ENCODE assay signal across 25 cellular contexts in the genomic region with DNA sequence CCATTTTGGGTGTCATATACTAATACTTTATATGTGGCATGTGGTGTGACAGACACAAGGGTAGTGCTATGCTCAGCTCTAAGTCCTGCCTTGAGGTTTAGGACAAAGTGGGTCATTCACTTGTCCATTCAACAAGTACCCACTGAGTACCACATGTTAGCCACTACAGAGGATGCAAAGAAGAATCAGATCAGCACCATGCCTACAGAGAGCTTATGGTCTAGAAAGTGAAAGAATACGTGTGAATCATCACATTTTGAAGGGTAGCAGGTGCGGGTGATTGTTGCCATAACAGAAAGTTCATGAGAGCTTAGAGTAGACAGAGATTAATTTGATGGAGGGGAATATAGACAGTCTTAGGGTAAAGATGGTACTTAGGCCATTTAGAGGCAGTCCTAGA. TPM values are rescaled to one million over a fixed set of nuclear protein-coding genes. Genes with fewer than 3 reads are reported as not detected.
A peak's percentile ranks its signal among the peaks of the same experiment; 100 is the strongest.
DNase-seq lines count a peak whose midpoint lies in the region; ATAC-seq, FAIRE-seq and TF ChIP-seq lines count a peak whose summit lies in the region.
"Had no signal": no experiment of that assay in that cellular context is flagged by ENCODE, and none has a peak within 500 bp of the region (broad histone marks: within the 10 kb centered on the region; RNA-seq: fewer than 3 reads in every experiment).

No MANE protein-coding gene starts in this region.

- 32% methylated on average over 2 of the region's 2 CpGs for WGBS in GM12878 (ENCODE audit: insufficient coverage, insufficient replicate concordance, low lambda C conversion rate, missing lambda C conversion rate)
- 83 to 88% methylated on average over 2 of the region's 2 CpGs for WGBS in sigmoid colon, 2 donors

- SMC1A ChIA-PET in GM12878 (lab: Charles Lee; ENCODE audit: uncharacterized antibody, unreplicated experiment): no interaction called here

- TF ChIP-seq EP300 in GM12878 (IDR thresholded peaks at IDR 0.05; ENCODE audit: borderline replicate concordance in 1 of 2, control insufficient read depth in 1 of 2, low read depth in 2 of 2, low read length in 2 of 2): no peak
- no peak for TF ChIP-seq EP300 in sigmoid colon (IDR thresholded peaks at IDR 0.05)

- peaks cover 64% of the 10 kb centered on the region for H3K79me2 ChIP-seq in ACC112 (ENCODE audit: control insufficient read depth, insufficient read depth, low read length, unreplicated experiment)
- H3K79me2 ChIP-seq in GM12878 (ENCODE audit: control insufficient read depth, insufficient read depth, low read length): no peaks in the 10 kb centered on the region

- no peak for TF ChIP-seq RAD21 in GM12878 (IDR thresholded peaks at IDR 0.05; ENCODE audit: insufficient read depth, low read depth, low read length)

- BruUV-seq in GM12878 (replicated peaks; lab: Mats Ljungman, UMichigan): no TSS peak

- H2AFZ ChIP-seq in ACC112 (ENCODE audit: low read length, unreplicated experiment) (no peak overlapping the region), GM12878 (ENCODE audit: control insufficient read depth, low read depth, low read length) (no peak overlapping the region)

- H3K36me3 ChIP-seq in ACC112 (ENCODE audit: insufficient read depth, low read length) (peaks cover 6% of the 10 kb centered on the region; the same call in 1 of the 2 replicates), GM12878 (ENCODE audit: control insufficient read depth in 2 of 2, insufficient read depth in 2 of 2, low read length in 1 of 2) (no peaks in the 10 kb centered on the region), sigmoid colon (no peaks in the 10 kb centered on the region)
- H3K36me3 ChIP-seq: cardiac muscle cell, suprapubic skin had no signal

- in situ Hi-C loops in GM12878 (cut with MboI): no loop called here

- intact Hi-C loops in GM12878 (cut with micrococcal nuclease; ENCODE audit: unreplicated experiment) (no loop called here), sigmoid colon (cut with DNase I) (no loop called here)

- TF ChIP-seq POLR2A in GM12892 (IDR thresholded peaks at IDR 0.05; ENCODE audit: low read depth, low read length) (no peak), GM12878 (IDR thresholded peaks at IDR 0.05; ENCODE audit: low read depth, low read length) (no peak), sigmoid colon (IDR thresholded peaks at IDR 0.05) (no peak)

- CTCF ChIA-PET in GM12878 (lab: Yijun Ruan, JAX): interaction anchor here (1.4 to 2.1 kb wide), 2 partner anchors 70 to 84 kb away, joined by 5 to 11 read pairs; no protein-coding TSS in a partner anchor

- H3K27me3 ChIP-seq in ACC112 (ENCODE audit: insufficient read depth, low read length) (no peaks in the 10 kb centered on the region), GM12878 (replicated peaks in 1 of 2; ENCODE audit: control insufficient read depth in 2 of 2, insufficient read depth in 2 of 2, low read length in 1 of 2) (no peaks in the 10 kb centered on the region), sigmoid colon (no peaks in the 10 kb centered on the region)
- H3K27me3 ChIP-seq: cardiac muscle cell, suprapubic skin had no signal

- H3K4me1 ChIP-seq in ACC112 (ENCODE audit: control insufficient read depth, insufficient read depth, low read length, unreplicated experiment) (peaks cover 73% of the 10 kb centered on the region), GM12878 (ENCODE audit: control insufficient read depth, insufficient read depth, low read length) (no peaks in the 10 kb centered on the region), sigmoid colon (peaks cover 0 to 88% (median 72%) of the 10 kb centered on the region in 4 donors)
- H3K4me1 ChIP-seq: psoas muscle had no signal

- POLR2A ChIA-PET in GM12878 (lab: Charles Lee): no interaction called here

- ATAC-seq in GM12878: peak; percentile 38
- no peak for ATAC-seq in GM21619 (IDR thresholded peaks at IDR 0.05; ENCODE audit: unreplicated experiment)
- ATAC-seq in GM18858 (IDR thresholded peaks at IDR 0.05; ENCODE audit: unreplicated experiment): no peak
- ATAC-seq: psoas muscle, Right ventricle myocardium inferior had no signal

- H3K9me3 ChIP-seq in GM12878 (replicated peaks; ENCODE audit: control insufficient read depth, insufficient read depth, low read length) (no peaks in the 10 kb centered on the region), sigmoid colon (no peaks in the 10 kb centered on the region)
- H3K9me3 ChIP-seq: psoas muscle, suprapubic skin had no signal

- TF ChIP-seq CTCF in GM12878 (IDR thresholded peaks at IDR 0.05 in 2 of 3, conservative IDR thresholded peaks at IDR 0.05 in 1 of 3; ENCODE audit: control insufficient read depth in 2 of 3, extremely low read depth in 1 of 3, insufficient read depth in 1 of 3, low read depth in 3 of 3, low read length in 3 of 3) (no peak), sigmoid colon (IDR thresholded peaks at IDR 0.05) (no peak)

- H3K4me2 ChIP-seq in GM12878 (ENCODE audit: control insufficient read depth, insufficient read depth): no peak overlapping the region

- FAIRE-seq in GM12892 (lab: Jason Lieb, UNC) (peak; percentile 81), GM12878 (lab: Jason Lieb, UNC) (no peak)
- FAIRE-seq: D721Med had no signal

- H3K4me3 ChIP-seq in ACC112 (ENCODE audit: low read depth, low read length): no peak overlapping the region
- H3K4me3 ChIP-seq in GM12878: no peak overlapping the region
- no peak overlapping the region for H3K4me3 ChIP-seq in sigmoid colon
- H3K4me3 ChIP-seq: cardiac muscle cell, psoas muscle, suprapubic skin had no signal

- RAD21 ChIA-PET in GM12878 (lab: Charles Lee; ENCODE audit: unreplicated experiment): no interaction called here

- H4K20me1 ChIP-seq in GM12878 (ENCODE audit: control insufficient read depth, insufficient read depth): no peaks in the 10 kb centered on the region

- peak overlapping the region; percentile 89; the same call in 1 of the 2 replicates for H3K27ac ChIP-seq in ACC112 (ENCODE audit: low read depth, low read length)
- H3K27ac ChIP-seq in GM12878 (ENCODE audit: control insufficient read depth, insufficient read depth): no peak overlapping the region
- peak overlapping the region; percentile 75 to 97 (median 90) for H3K27ac ChIP-seq in sigmoid colon
- H3K27ac ChIP-seq: C4-2B, cardiac muscle cell, psoas muscle, suprapubic skin had no signal

- DNase-seq in GM12892 (ENCODE audit: insufficient read length): no peak
- DNase-seq in GM12878 (ENCODE audit: low read depth, low spot score): no peak
- DNase-seq in sigmoid colon: no peak
- DNase-seq in stimulated activated CD4-positive, alpha-beta T cell treated with anti-CD3 and anti-CD28 coated beads, Interleukin-12 subunit alpha, Interleukin-12 subunit beta, amount 100 ng/mL, for 4 hours: no peak
- no peak for DNase-seq in NCI-H526 (lab: John Stamatoyannopoulos, UW)
- DNase-seq: activated CD4-positive, alpha-beta memory T cell treated with anti-CD3 and anti-CD28 coated beads for 36 hours; activated naive CD4-positive, alpha-beta T cell treated with Interleukin-2 at 50 U/mL for 16 hours; cortex of kidney; endodermal cell; mammary epithelial cell; MV-4-11; NCI-H146; NCI-H446 treated with DMSO at 0.1 percent for 48 hours; psoas muscle; stimulated activated CD4-positive, alpha-beta T cell treated with anti-CD3 and anti-CD28 coated beads, Interleukin-1b, Interleukin-23, amount 100 ng/mL, for 48 hours; SW 1271; T1000 had no signal

- no peak overlapping the region for H3K9ac ChIP-seq in GM12878 (ENCODE audit: control insufficient read depth, insufficient read depth, low read length)

TF ChIP-seq in GM12878, 131 proteins besides CTCF, POLR2A, EP300 and RAD21 (continues in another document):
- TF ChIP-seq, protein P1, sequence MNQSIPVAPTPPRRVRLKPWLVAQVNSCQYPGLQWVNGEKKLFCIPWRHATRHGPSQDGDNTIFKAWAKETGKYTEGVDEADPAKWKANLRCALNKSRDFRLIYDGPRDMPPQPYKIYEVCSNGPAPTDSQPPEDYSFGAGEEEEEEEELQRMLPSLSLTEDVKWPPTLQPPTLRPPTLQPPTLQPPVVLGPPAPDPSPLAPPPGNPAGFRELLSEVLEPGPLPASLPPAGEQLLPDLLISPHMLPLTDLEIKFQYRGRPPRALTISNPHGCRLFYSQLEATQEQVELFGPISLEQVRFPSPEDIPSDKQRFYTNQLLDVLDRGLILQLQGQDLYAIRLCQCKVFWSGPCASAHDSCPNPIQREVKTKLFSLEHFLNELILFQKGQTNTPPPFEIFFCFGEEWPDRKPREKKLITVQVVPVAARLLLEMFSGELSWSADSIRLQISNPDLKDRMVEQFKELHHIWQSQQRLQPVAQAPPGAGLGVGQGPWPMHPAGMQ (IDR thresholded peaks at IDR 0.05; ENCODE audit: borderline replicate concordance): no peak
- TF ChIP-seq SUPT20H (IDR thresholded peaks at IDR 0.05; ENCODE audit: borderline replicate concordance, control insufficient read depth, low read depth, low read length): no peak
- TF ChIP-seq NRF1 (conservative IDR thresholded peaks at IDR 0.05; ENCODE audit: low read depth, low read length): no peak

RNA-seq across cellular contexts. Expression of gene CLMP, which starts 18.3 kb away (rescaled TPM):
- polyA plus RNA-seq in GM12892 (2012; ENCODE audit: missing spikeins): 0.34 TPM
- total RNA-seq in GM12878 (2013; cell fraction: nucleolus; rRNA removed): 0.23 TPM in 1 of 2 replicates, not detected in the other
- total RNA-seq in GM12878 (2014; rRNA removed) (0.22 TPM in 1 of 2 replicates, not detected in the other), GM12878 (2014; rRNA removed; fragmentation: Illumina TruSeq; extraction: Trizol) (0.05 TPM in 1 of 2 replicates, not detected in the other), GM12878 (2021) (0.19 and 0.21 TPM in 2 replicates), sigmoid colon (100 to 1,000 TPM; 104 to 180 (median 164) TPM)
- polyA plus RNA-seq in GM12878 (2011; ENCODE audit: low read depth): not detected
- polyA plus RNA-seq in GM12878 (2011; rRNA removed) (not detected in 2 replicates), GM12878 (2014; fragmentation: Illumina TruSeq; extraction: Trizol) (not detected in 2 replicates), GM12878 (2014; fragmentation: Nextera tagmentation; extraction: Ambion mirVana) (under 1 TPM; 0.11 to 0.29 TPM), GM12878 (2014; rRNA removed) (0.01 and 0.03 TPM in 2 replicates), GM12878 (2016; fragmentation: Nextera tagmentation; extraction: Ambion mirVana) (under 1 TPM; 0.20 to 0.71 TPM), sigmoid colon (10 to 100 TPM in 1 of 3 donors, 1 to 10 TPM in 2; 1.4 to 12.1 (median 9.0) TPM)
- not detected in 2 replicates for polyA plus RNA-seq in GM12878 (2011; cell fraction: cytosol; rRNA removed)
- not detected in 2 replicates for polyA plus RNA-seq in GM12878 (2011; cell fraction: nucleus; rRNA removed)
- polyA plus RNA-seq in GM12878 (2012): 0.06 TPM in 1 of 2 replicates, not detected in the other
- not detected in 2 replicates for polyA minus RNA-seq in GM12878 (2011; rRNA and poly(A)+ RNA removed)
- 0.31 and 0.80 TPM in 2 replicates for polyA minus RNA-seq in GM12878 (2011; cell fraction: cytosol; rRNA and poly(A)+ RNA removed)
- not detected in 2 replicates for polyA minus RNA-seq in GM12878 (2011; cell fraction: nucleus; rRNA and poly(A)+ RNA removed)

Comparison
In these comparisons a context has a peak if more than half of its experiments do, and no peak if none do; other contexts are left out.
1. RNA of gene CLMP, which starts 18.3 kb away (total RNA-seq): 104 to 180 TPM in sigmoid colon; 0.05 to 0.23 TPM in GM12878; every median in the first group is over 10 times any median in the second.